In genomic region chr3:52005571-52005986, GRCh38 we compare ENCODE assay signal across 8 cellular contexts. TPM values are rescaled to one million over a fixed set of nuclear protein-coding genes. Genes with fewer than 3 reads are reported as not detected.
DNase-seq lines count a peak whose midpoint lies in the region; ATAC-seq and TF ChIP-seq lines count a peak whose summit lies in the region.

No MANE protein-coding gene starts in this region.

- no peak overlapping the region for H3K4ac ChIP-seq in H9 (ENCODE audit: low read depth, low read length)

- no peak overlapping the region for H3K18ac ChIP-seq in H9 (ENCODE audit: insufficient read length, low read depth, low read length)

- H3K36me3 ChIP-seq in SK-N-MC (ENCODE audit: insufficient read depth, low read length) (no peaks in the 10 kb centered on the region), cardiac muscle cell (no peaks in the 10 kb centered on the region), Peyer's patch (no peaks in the 10 kb centered on the region)

- no peak overlapping the region for H2BK5ac ChIP-seq in H9 (ENCODE audit: insufficient read length, low read length)

- no peak overlapping the region for H3K9ac ChIP-seq in H9 (ENCODE audit: extremely low read depth, insufficient read length, low read length)
- H3K9ac ChIP-seq in SK-N-MC (ENCODE audit: insufficient read length), result no peak overlapping the region

- H3K14ac ChIP-seq in H9 (ENCODE audit: insufficient read depth, low read length), result 0 out of 2 replicates have a peak overlapping the region, but pooled peaks have one; percentile 5

- no peak overlapping the region for H3K56ac ChIP-seq in H9 (ENCODE audit: insufficient read length, low read depth, low read length)

- H4K91ac ChIP-seq in H9 (ENCODE audit: insufficient read length, low read depth, low read length), result no peak overlapping the region

- H2BK12ac ChIP-seq in H9 (ENCODE audit: insufficient read length, low read depth, low read length), result no peak overlapping the region

- no peaks in the 10 kb centered on the region for H3K79me2 ChIP-seq in H9 (ENCODE audit: insufficient read depth, low read length)

- no peaks in the 10 kb centered on the region for H3K9me3 Mint-ChIP-seq in H9

- no peak for TF ChIP-seq CTCF in H9 (conservative IDR thresholded peaks at IDR 0.05)
- TF ChIP-seq CTCF in cardiac muscle cell (IDR thresholded peaks at IDR 0.05; ENCODE audit: low read depth, low read length), result no peak
- TF ChIP-seq CTCF in Peyer's patch (IDR thresholded peaks at IDR 0.05), result no peak

- ATAC-seq in GM18505 (IDR thresholded peaks at IDR 0.05; ENCODE audit: unreplicated experiment) (no peak), HG03354 (IDR thresholded peaks at IDR 0.05; ENCODE audit: poor library complexity, severe bottlenecking, unreplicated experiment) (no peak)

- H2AFZ ChIP-seq in H9 (ENCODE audit: low read length), result no peak overlapping the region

- H3K4me3 ChIP-seq in SK-N-MC (peak overlapping the region; percentile 48), cardiac muscle cell (no peak overlapping the region), Peyer's patch (no peak overlapping the region)

- H3T11ph ChIP-seq in H9 (ENCODE audit: low read length), result no peak overlapping the region

- no peak overlapping the region for H2BK15ac ChIP-seq in H9 (ENCODE audit: low read depth, low read length)

- H3K27ac Mint-ChIP-seq in H9, result peak overlapping the region in 2 of 3 experiments; percentile 64 to 77; a peak in 1 of 7 replicates

- no peak overlapping the region for H2AK5ac ChIP-seq in H9 (ENCODE audit: insufficient read length, low read length)

- no peaks in the 10 kb centered on the region for H3K23me2 ChIP-seq in H9 (ENCODE audit: insufficient read length, low read depth, low read length, poor library complexity, severe bottlenecking)

- no peaks in the 10 kb centered on the region; a peak in 1 of 7 replicates for H3K36me3 Mint-ChIP-seq in H9 (ENCODE audit: insufficient read depth in 1 of 3, low read depth in 3 of 3)

- H4K8ac ChIP-seq in H9 (replicated peaks; ENCODE audit: insufficient read length, low read depth, low read length), result no peak overlapping the region

- DNase-seq in H9, result peak; percentile 84
- peak; percentile 50 for DNase-seq in SK-N-MC (ENCODE audit: low read depth, low spot score)
- DNase-seq in cardiac muscle cell (ENCODE audit: low read depth in 1 of 2, low spot score in 1 of 2), result peak; percentile 65 to 91
- peak; percentile 22 for DNase-seq in pulmonary artery endothelial cell (ENCODE audit: low read depth, low spot score)
- DNase-seq in Peyer's patch, result no peak
- DNase-seq in stimulated activated CD4-positive, alpha-beta T cell treated with anti-CD3 and anti-CD28 coated beads, Interleukin-4, amount 100 ng/mL, for 4 hours, result no peak

- no peaks in the 10 kb centered on the region for H4K20me1 ChIP-seq in H9 (ENCODE audit: control insufficient read depth, insufficient read depth, insufficient read length)

- WGBS in H9 (ENCODE audit: extremely low coverage, insufficient read length, low lambda C conversion rate), result no CpG with 5 or more reads among the region's 15 CpGs

- no peak overlapping the region for H2BK120ac ChIP-seq in H9 (ENCODE audit: low read depth, low read length, poor library complexity, severe bottlenecking)

- H3K4me1 Mint-ChIP-seq in H9, result peaks cover 51 to 62% of the 10 kb centered on the region in 2 experiments

- H4K5ac ChIP-seq in H9 (ENCODE audit: insufficient read length, low read depth, low read length), result no peak overlapping the region

- H3K27me3 ChIP-seq in H9 (ENCODE audit: insufficient read depth, low read length) (no peaks in the 10 kb centered on the region), cardiac muscle cell (no peaks in the 10 kb centered on the region), Peyer's patch (no peaks in the 10 kb centered on the region)

- H3K27ac ChIP-seq in H9 (ENCODE audit: insufficient read length, low read depth, low read length) (no peak overlapping the region), SK-N-MC (0 out of 2 replicates have a peak overlapping the region, but pooled peaks have one; percentile 31), cardiac muscle cell (peak overlapping the region; percentile 91), Peyer's patch (peak overlapping the region in 2 of 4 donors; percentile 3 to 4)

- H3K4me1 ChIP-seq in H9 (ENCODE audit: insufficient read depth, low read length) (peaks cover 15% of the 10 kb centered on the region; the same call in 1 of the 2 replicates), cardiac muscle cell (ENCODE audit: low read depth) (peaks cover 35% of the 10 kb centered on the region), Peyer's patch (peaks cover 0 to 19% (median 3%) of the 10 kb centered on the region in 4 donors)

- H2BK20ac ChIP-seq in H9 (ENCODE audit: low read depth, low read length, poor library complexity, severe bottlenecking), result no peak overlapping the region

- peak overlapping the region; percentile 45 to 75 for H3K4me3 Mint-ChIP-seq in H9

- peak overlapping the region; percentile 36 for H3K4me2 ChIP-seq in H9 (ENCODE audit: insufficient read depth, insufficient read length, low read length)

- no peaks in the 10 kb centered on the region for H3K79me1 ChIP-seq in H9 (ENCODE audit: insufficient read depth, low read depth, low read length, poor library complexity, severe bottlenecking)

- H3K23ac ChIP-seq in H9 (ENCODE audit: insufficient read length, low read depth, low read length), result no peak overlapping the region

- peaks cover 4% of the 10 kb centered on the region for H3K27me3 Mint-ChIP-seq in H9 (ENCODE audit: low read depth)

- TF ChIP-seq POLR2A in Peyer's patch (IDR thresholded peaks at IDR 0.05) (no peak), GM18505 (IDR thresholded peaks at IDR 0.05; ENCODE audit: borderline replicate concordance, extremely low read depth, insufficient read depth, insufficient read length) (no peak)

- no peaks in the 10 kb centered on the region for H3K9me3 ChIP-seq in H9 (ENCODE audit: control insufficient read depth, low read depth, low read length)
- no peaks in the 10 kb centered on the region for H3K9me3 ChIP-seq in SK-N-MC (ENCODE audit: low read depth, low read length)
- no peaks in the 10 kb centered on the region for H3K9me3 ChIP-seq in cardiac muscle cell (ENCODE audit: low read depth)
- no peaks in the 10 kb centered on the region for H3K9me3 ChIP-seq in Peyer's patch

RNA-seq across cellular contexts. Expression of gene RPL29, which starts 9.9 kb away (rescaled TPM):
- 1,592 and 1,656 TPM in 2 replicates for total RNA-seq in H9 (2021)
- total RNA-seq in cardiac muscle cell, result 1,533 and 1,673 TPM in 2 replicates
- 844 and 941 TPM in 2 replicates for polyA plus RNA-seq in cardiac muscle cell
- 990 and 1,401 TPM in 2 replicates for total RNA-seq in pulmonary artery endothelial cell
- total RNA-seq in Peyer's patch, result 100 to 1,000 TPM; 643 to 841 (median 711) TPM

RNA-seq across cellular contexts. Expression of gene ACY1, which starts 22.2 kb away (rescaled TPM):
- total RNA-seq in H9 (2021), result 62.6 and 63.6 TPM in 2 replicates
- 87.7 and 99.7 TPM in 2 replicates for total RNA-seq in cardiac muscle cell
- 116 and 125 TPM in 2 replicates for polyA plus RNA-seq in cardiac muscle cell
- 14.6 and 23.7 TPM in 2 replicates for total RNA-seq in pulmonary artery endothelial cell
- total RNA-seq in Peyer's patch, result 100 to 1,000 TPM in 3 of 4 donors, 10 to 100 TPM in 1; 95.7 to 977 (median 609) TPM

RNA-seq across cellular contexts. Expression of gene ABHD14A, which starts 30.7 kb away (rescaled TPM):
- total RNA-seq in H9 (2021) (3.0 and 3.1 TPM in 2 replicates), cardiac muscle cell (56.5 and 105 TPM in 2 replicates), pulmonary artery endothelial cell (5.0 and 6.7 TPM in 2 replicates), Peyer's patch (10 to 100 TPM in 2 of 4 donors, 1 to 10 TPM in 2; 3.9 to 11.6 (median 7.7) TPM)
- 95.9 and 104 TPM in 2 replicates for polyA plus RNA-seq in cardiac muscle cell

RNA-seq across cellular contexts. Expression of gene ABHD14B, which starts 31.7 kb away (rescaled TPM):
- 7.4 and 8.4 TPM in 2 replicates for total RNA-seq in H9 (2021)
- 19.8 and 27.8 TPM in 2 replicates for total RNA-seq in cardiac muscle cell
- 23.3 and 29.9 TPM in 2 replicates for polyA plus RNA-seq in cardiac muscle cell
- total RNA-seq in pulmonary artery endothelial cell, result 12.1 and 17.8 TPM in 2 replicates
- 100 to 1,000 TPM in 3 of 4 donors, 10 to 100 TPM in 1; 43.7 to 135 (median 127) TPM for total RNA-seq in Peyer's patch

RNA-seq across cellular contexts. Expression of gene PCBP4, which starts 38.3 kb away (rescaled TPM):
- total RNA-seq in H9 (2021), result 20.9 and 24.6 TPM in 2 replicates
- total RNA-seq in cardiac muscle cell, result 151 and 226 TPM in 2 replicates
- 114 and 122 TPM in 2 replicates for polyA plus RNA-seq in cardiac muscle cell
- total RNA-seq in pulmonary artery endothelial cell, result 31.1 and 32.2 TPM in 2 replicates
- 10 to 100 TPM; 31.3 to 44.7 (median 37.7) TPM for total RNA-seq in Peyer's patch

Comparison
In these comparisons a context has a peak if more than half of its experiments do, and no peak if none do; other contexts are left out.
1. DNase-seq: peak in H9 (single experiment), SK-N-MC (single experiment), cardiac muscle cell (2 of 2) and pulmonary artery endothelial cell (single experiment); none in Peyer's patch (0 of 3) and stimulated activated CD4-positive, alpha-beta T cell treated with anti-CD3 and anti-CD28 coated beads, Interleukin-4, amount 100 ng/mL, for 4 hours (0 of 2).